Comparison of ENCODE assay signal across 9 cellular contexts in genomic region chr15:98599911-98600685, GRCh38. TPM values are rescaled to one million over a fixed set of nuclear protein-coding genes. Genes with fewer than 3 reads are reported as not detected.
DNase-seq lines count a peak whose midpoint lies in the region; ATAC-seq, FAIRE-seq and TF ChIP-seq lines count a peak whose summit lies in the region.
"Had no signal": no experiment of that assay in that cellular context is flagged by ENCODE, and none has a peak within 500 bp of the region (broad histone marks: within the 10 kb centered on the region; RNA-seq: fewer than 3 reads in every experiment).

No MANE protein-coding gene starts in this region.

- H3K36me3 ChIP-seq in endothelial cell of umbilical vein (ENCODE audit: control insufficient read depth in 2 of 2, extremely low read depth in 1 of 2, insufficient read depth in 2 of 2, low read length in 2 of 2) (no peaks in the 10 kb centered on the region), thoracic aorta (no peaks in the 10 kb centered on the region)

- peak overlapping the region; percentile 55 for H3K4me2 ChIP-seq in endothelial cell of umbilical vein (ENCODE audit: insufficient read depth, low read length)

- H3K79me2 ChIP-seq in endothelial cell of umbilical vein (ENCODE audit: control insufficient read depth, insufficient read depth, low read length) = no peaks in the 10 kb centered on the region

- H3K27ac Mint-ChIP-seq in activated CD4-positive, alpha-beta T cell treated with anti-CD3 and anti-CD28 coated beads for 36 hours = peak overlapping the region; percentile 92
- peak overlapping the region; percentile 84 to 98 (median 96) for H3K27ac Mint-ChIP-seq in naive B cell

- no peaks in the 10 kb centered on the region for H3K36me3 Mint-ChIP-seq in activated CD4-positive, alpha-beta T cell treated with anti-CD3 and anti-CD28 coated beads for 36 hours (ENCODE audit: low read depth)
- H3K36me3 Mint-ChIP-seq in naive B cell = peaks cover 0 to 4% of the 10 kb centered on the region in 2 donors

- CTCF ChIA-PET in activated CD4-positive, alpha-beta T cell treated with anti-CD3 and anti-CD28 coated beads for 36 hours (lab: Charles Lee) = interaction anchor here (0.6 to 1.8 kb wide), 4 partner anchors 31 to 172 kb away, joined by 3 to 5 read pairs (median 4); partner anchors contain the start of gene IGF1R
- CTCF ChIA-PET in endothelial cell of umbilical vein (lab: Charles Lee) = interaction anchor here (0.9 to 1.8 kb wide), 4 partner anchors 9 to 251 kb away, joined by 4 read pairs; no protein-coding TSS in a partner anchor

- peaks cover 17% of the 10 kb centered on the region for H3K4me1 Mint-ChIP-seq in activated CD4-positive, alpha-beta T cell treated with anti-CD3 and anti-CD28 coated beads for 36 hours
- H3K4me1 Mint-ChIP-seq in naive B cell = peaks cover 12 to 27% (median 16%) of the 10 kb centered on the region in 3 donors

- no peaks in the 10 kb centered on the region for H3K9me3 Mint-ChIP-seq in activated CD4-positive, alpha-beta T cell treated with anti-CD3 and anti-CD28 coated beads for 36 hours (ENCODE audit: low read depth)
- no peaks in the 10 kb centered on the region for H3K9me3 Mint-ChIP-seq in naive B cell

- no peaks in the 10 kb centered on the region for H4K20me1 ChIP-seq in endothelial cell of umbilical vein (replicated peaks; ENCODE audit: control insufficient read depth, extremely low read depth, insufficient read depth, low read length)

- H2AFZ ChIP-seq in endothelial cell of umbilical vein (ENCODE audit: low read depth, low read length) = peak overlapping the region; percentile 91

- H3K9me1 ChIP-seq in endothelial cell of umbilical vein (replicated peaks; ENCODE audit: control insufficient read depth, extremely low read depth, insufficient read depth, low read length) = no peaks in the 10 kb centered on the region

- H3K27me3 ChIP-seq in endothelial cell of umbilical vein (ENCODE audit: control insufficient read depth in 2 of 2, insufficient read depth in 2 of 2, low read length in 2 of 2) (peaks cover 6 to 11% of the 10 kb centered on the region in 2 experiments), thoracic aorta (replicated peaks; ENCODE audit: insufficient read depth) (no peaks in the 10 kb centered on the region)

- FAIRE-seq in endothelial cell of umbilical vein (lab: Jason Lieb, UNC) = peak; percentile 64

- POLR2A ChIA-PET in activated CD4-positive, alpha-beta T cell treated with anti-CD3 and anti-CD28 coated beads for 36 hours (lab: Charles Lee) = interaction anchor here (0.6 kb wide), 1 partner anchor 27 kb away, joined by 3 read pairs; no protein-coding TSS in a partner anchor
- POLR2A ChIA-PET in endothelial cell of umbilical vein (lab: Charles Lee) = no interaction called here

- ATAC-seq in activated CD4-positive, CD25-positive, alpha-beta regulatory T cell treated with anti-CD3 and anti-CD28 coated beads, Interleukin-2, amount 50 U/mL, for 24 hours = peak; percentile 73 to 77
- peak; percentile 78 for ATAC-seq in HG03060 (IDR thresholded peaks at IDR 0.05; ENCODE audit: low read depth, unreplicated experiment)
- ATAC-seq in activated CD4-positive, alpha-beta T cell treated with anti-CD3 and anti-CD28 coated beads for 36 hours = peak; percentile 91
- peak; percentile 81 to 93 for ATAC-seq in naive B cell (ENCODE audit: low read depth in 2 of 2)
- ATAC-seq in thoracic aorta (ENCODE audit: insufficient number of reproducible peaks, low FRiP score, low read depth) = no peak

- no peaks in the 10 kb centered on the region for H3K9me3 ChIP-seq in endothelial cell of umbilical vein (replicated peaks; ENCODE audit: control insufficient read depth, insufficient read depth, low read length)
- no peaks in the 10 kb centered on the region for H3K9me3 ChIP-seq in thoracic aorta

- no peak for DNase-seq in activated CD4-positive, CD25-positive, alpha-beta regulatory T cell (lab: John Stamatoyannopoulos, UW)
- peak; percentile 70 for DNase-seq in activated CD4-positive, alpha-beta T cell treated with anti-CD3 and anti-CD28 coated beads for 36 hours
- DNase-seq in endothelial cell of umbilical vein (ENCODE audit: low read depth, low spot score) (peak; percentile 65), naive B cell (peak; percentile 46), thoracic aorta (ENCODE audit: low spot score) (no peak), NCI-H1417 treated with DMSO at 0.1 percent for 48 hours (lab: John Stamatoyannopoulos, UW) (no peak)

- peak overlapping the region; percentile 77 for H3K4me3 Mint-ChIP-seq in activated CD4-positive, alpha-beta T cell treated with anti-CD3 and anti-CD28 coated beads for 36 hours
- H3K4me3 Mint-ChIP-seq in naive B cell = peak overlapping the region; percentile 85 to 99 (median 96)

- H3K9ac ChIP-seq in endothelial cell of umbilical vein (replicated peaks; ENCODE audit: extremely low read depth, insufficient read depth, low read length) = peak overlapping the region; percentile 15

- BruUV-seq in endothelial cell of umbilical vein (replicated peaks; lab: Mats Ljungman, UMichigan) = no TSS peak

- H3K27me3 Mint-ChIP-seq in activated CD4-positive, alpha-beta T cell treated with anti-CD3 and anti-CD28 coated beads for 36 hours = no peaks in the 10 kb centered on the region
- peaks cover 9 to 28% (median 13%) of the 10 kb centered on the region in 3 donors for H3K27me3 Mint-ChIP-seq in naive B cell

- dilution Hi-C loops in endothelial cell of umbilical vein (cut with MboI; ENCODE audit: extremely low pct_ligation_motif_present, low sequenced_read_pairs) = no loop called here

- TF ChIP-seq CTCF in endothelial cell of umbilical vein (IDR thresholded peaks at IDR 0.05; ENCODE audit: extremely low read depth in 1 of 2, insufficient read depth in 1 of 2, low read depth in 1 of 2, low read length in 2 of 2) (no peak), thoracic aorta (IDR thresholded peaks at IDR 0.05) (no peak)

- no peaks in the 10 kb centered on the region for H3K4me1 ChIP-seq in endothelial cell of umbilical vein (ENCODE audit: control insufficient read depth, extremely low read depth, insufficient read depth, low read length)
- H3K4me1 ChIP-seq in thoracic aorta (ENCODE audit: control insufficient read depth in 1 of 2, low read depth in 2 of 2) = peaks cover 4 to 9% of the 10 kb centered on the region in 2 donors

- peak overlapping the region; percentile 8 to 64 (median 46) for H3K4me3 ChIP-seq in endothelial cell of umbilical vein (replicated peaks in 1 of 3; ENCODE audit: insufficient read depth in 1 of 3, low read depth in 1 of 3, low read length in 3 of 3)
- peak overlapping the region; percentile 75 for H3K4me3 ChIP-seq in thoracic aorta

- no peak overlapping the region for H3K27ac ChIP-seq in endothelial cell of umbilical vein (ENCODE audit: insufficient read depth, low read depth, low read length)
- H3K27ac ChIP-seq in thoracic aorta = peak overlapping the region in 1 of 2 donors; percentile 64
- H3K27ac ChIP-seq: C4-2B had no signal

- intact Hi-C loops in activated CD4-positive, alpha-beta T cell treated with anti-CD3 and anti-CD28 coated beads for 36 hours (cut with DNase I, micrococcal nuclease) = loop anchor here (1.0 to 5.0 kb wide), 2 partner anchors 47 to 53 kb away; no protein-coding TSS in a partner anchor
- intact Hi-C loops in endothelial cell of umbilical vein (cut with micrococcal nuclease) = no loop called here

- TF ChIP-seq POLR2A in endothelial cell of umbilical vein (IDR thresholded peaks at IDR 0.05; ENCODE audit: low read depth, low read length) = no peak

TF ChIP-seq in endothelial cell of umbilical vein, 7 proteins besides CTCF, POLR2A, EP300 and RAD21:
- TF ChIP-seq EZH2 (IDR thresholded peaks at IDR 0.05; ENCODE audit: borderline replicate concordance, low read depth, low read length, severe bottlenecking) = no peak
- no peak for TF ChIP-seq FOS (IDR thresholded peaks at IDR 0.05; ENCODE audit: borderline replicate concordance, insufficient read depth, low read length)
- no peak for TF ChIP-seq MYC (IDR thresholded peaks at IDR 0.05; ENCODE audit: low read depth, low read length)
- TF ChIP-seq GATA2 (IDR thresholded peaks at IDR 0.05; ENCODE audit: insufficient read depth, insufficient read length, low read depth, low read length) = no peak
- TF ChIP-seq JUN (IDR thresholded peaks at IDR 0.05; ENCODE audit: borderline replicate concordance, insufficient read depth, insufficient read length, low read depth) = no peak
- TF ChIP-seq POLR2AphosphoS5 (IDR thresholded peaks at IDR 0.05; ENCODE audit: insufficient read depth, low read depth, low read length) = no peak
- TF ChIP-seq MAX (IDR thresholded peaks at IDR 0.05; ENCODE audit: insufficient read depth, insufficient read length) = no peak

RNA-seq across cellular contexts. Expression of gene IGF1R, which starts 48.2 kb away (rescaled TPM):
- total RNA-seq in activated CD4-positive, alpha-beta T cell treated with anti-CD3 and anti-CD28 coated beads for 36 hours = 10 to 100 TPM; 26.3 to 43.7 TPM
- total RNA-seq in endothelial cell of umbilical vein = 50.9 and 59.1 TPM in 2 replicates
- polyA plus RNA-seq in endothelial cell of umbilical vein = 16.1 and 19.1 TPM in 2 replicates
- polyA plus RNA-seq in endothelial cell of umbilical vein (2011; cell fraction: cytosol; rRNA removed) = 15.3 and 17.4 TPM in 2 replicates
- 67.9 and 76.7 TPM in 2 replicates for polyA plus RNA-seq in endothelial cell of umbilical vein (2011; cell fraction: nucleus; rRNA removed)
- 9.9 and 12.6 TPM in 2 replicates for polyA plus RNA-seq in endothelial cell of umbilical vein (2012)
- polyA minus RNA-seq in endothelial cell of umbilical vein = 85.3 and 92.3 TPM in 2 replicates
- polyA minus RNA-seq in endothelial cell of umbilical vein (2011; cell fraction: cytosol; rRNA and poly(A)+ RNA removed) = 92.3 TPM
- polyA minus RNA-seq in endothelial cell of umbilical vein (2011; cell fraction: nucleus; rRNA and poly(A)+ RNA removed) = 126 and 128 TPM in 2 replicates
- polyA plus RNA-seq in naive B cell (ENCODE audit: low read depth in 6 of 6) = 1 to 10 TPM in 5 of 6 donors, under 1 TPM in 1; 0.78 to 5.5 (median 3.3) TPM
- 100 to 1,000 TPM; 127 to 159 TPM for total RNA-seq in thoracic aorta

Comparison
In these comparisons a context has a peak if more than half of its experiments do, and no peak if none do; other contexts are left out.
1. DNase-seq: peak in activated CD4-positive, alpha-beta T cell treated with anti-CD3 and anti-CD28 coated beads for 36 hours (single experiment), endothelial cell of umbilical vein (single experiment) and naive B cell (single experiment); none in activated CD4-positive, CD25-positive, alpha-beta regulatory T cell (0 of 4), thoracic aorta (single experiment) and NCI-H1417 treated with DMSO at 0.1 percent for 48 hours (single experiment).